In the genomic region with DNA sequence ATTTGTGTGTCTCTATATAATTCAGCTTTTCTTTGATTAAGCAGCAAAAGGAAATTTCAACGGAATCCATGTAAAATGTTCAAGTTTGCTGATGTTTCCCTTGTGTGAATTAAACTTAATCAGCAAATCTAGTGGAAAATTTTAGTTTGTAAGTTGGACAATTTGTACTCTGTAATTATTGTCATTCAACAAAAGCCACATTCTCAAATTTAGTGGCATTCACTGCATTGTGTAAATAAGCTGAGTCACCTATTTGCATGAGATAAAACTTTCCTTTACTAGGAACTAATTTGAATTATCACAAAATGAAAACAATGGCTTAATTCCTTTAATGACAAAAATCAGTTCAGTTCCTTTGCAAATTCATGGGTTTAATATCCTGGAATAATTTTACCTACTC, we compare ENCODE assay signal across 30 cellular contexts.
"Had no signal": no experiment of that assay in that cellular context is flagged by ENCODE, and none has a peak within 500 bp of the region (broad histone marks: within the 10 kb centered on the region; RNA-seq: fewer than 3 reads in every experiment).

No MANE protein-coding gene starts in this region.

- H3K9me3 ChIP-seq: colonic mucosa, gastroesophageal sphincter, pancreas, psoas muscle, sigmoid colon, thyroid gland, upper lobe of right lung had no signal

- H3K79me2 ChIP-seq: hepatocyte had no signal

- H3K4me2 ChIP-seq: hepatocyte had no signal

- H2AFZ ChIP-seq: hepatocyte had no signal

- H3K4me1 ChIP-seq: colonic mucosa, gastroesophageal sphincter, pancreas, psoas muscle, sigmoid colon, thyroid gland, upper lobe of right lung had no signal

- FAIRE-seq: keratinocyte, pancreas, small intestine, TTC549 had no signal

- H3K27ac ChIP-seq: cardiac muscle cell, colonic mucosa, gastroesophageal sphincter, hepatocyte, pancreas, psoas muscle, sigmoid colon, thyroid gland, upper lobe of right lung, VCaP had no signal

- DNase-seq: activated CD4-positive, alpha-beta T cell treated with anti-CD3 and anti-CD28 coated beads for 4 hours; activated CD4-positive, alpha-beta T cell treated with anti-CD3 and anti-CD28 coated beads, Interleukin-2, amount 50 U/mL, for 4 hours; activated naive CD4-positive, alpha-beta T cell treated with Interleukin-2 at 50 U/mL for 16 hours; activated T-cell treated with anti-CD3 and anti-CD28 coated beads for 4 hours; activated T-cell treated with anti-CD3 and anti-CD28 coated beads, Interleukin-2, amount 50 U/mL, for 72 hours; anterior cingulate cortex; cerebellar nuclear complex; colonic mucosa; effector CD8-positive, alpha-beta T cell; left cardiac atrium; midbrain; naive thymus-derived CD4-positive, alpha-beta T cell; pancreas; psoas muscle; sigmoid colon; small intestine; stimulated activated CD4-positive, alpha-beta T cell treated with anti-CD3 and anti-CD28 coated beads, Interleukin-4, amount 100 ng/mL, for 4 hours; stimulated activated CD8-positive, alpha-beta memory T cell treated with anti-CD3 and anti-CD28 coated beads, Interleukin-4, amount 100 ng/mL, for 48 hours; stimulated activated naive CD8-positive, alpha-beta T cell treated with anti-CD3 and anti-CD28 coated beads, Interleukin-15, amount 100 ng/mL, for 72 hours; substantia nigra; T-helper 9 cell; thyroid gland; upper lobe of right lung had no signal

- H3K27me3 ChIP-seq: cardiac muscle cell, colonic mucosa, gastroesophageal sphincter, hepatocyte, pancreas, sigmoid colon, thyroid gland, upper lobe of right lung had no signal

- H3K36me3 ChIP-seq: cardiac muscle cell, colonic mucosa, gastroesophageal sphincter, pancreas, sigmoid colon, thyroid gland, upper lobe of right lung had no signal

- ATAC-seq: activated T-cell treated with anti-CD3 and anti-CD28 coated beads, Interleukin-2, amount 50 U/mL, for 72 hours; gastroesophageal sphincter; left cardiac atrium; naive thymus-derived CD4-positive, alpha-beta T cell; pancreas; psoas muscle; stimulated activated memory B cell treated with anti-CD40 and anti-IgM and Interleukin-4, amounts not matched to agents 10 μg/mL and 1 μg/mL and 100 μg/mL, for 72 hours; stimulated activated naive CD8-positive, alpha-beta T cell treated with anti-CD3 and anti-CD28 coated beads, Interleukin-15, amount 100 ng/mL, for 72 hours; upper lobe of right lung had no signal

- H3K4me3 ChIP-seq: cardiac muscle cell, colonic mucosa, gastroesophageal sphincter, hepatocyte, pancreas, psoas muscle, sigmoid colon, thyroid gland, upper lobe of right lung had no signal
